1 cellular context compared by ENCODE assay signal in genomic region chr2:196136151-196136550, GRCh38.
TF ChIP-seq lines count a peak whose summit lies in the region.

No MANE protein-coding gene starts in this region.

TF ChIP-seq in GM12878, 131 proteins besides CTCF, POLR2A, EP300 and RAD21:
- TF ChIP-seq NKRF (conservative IDR thresholded peaks at IDR 0.05) (no peak), CEBPB (IDR thresholded peaks at IDR 0.05; ENCODE audit: borderline replicate concordance in 1 of 2, low read depth in 2 of 2, low read length in 2 of 2) (no peak), RCOR1 (conservative IDR thresholded peaks at IDR 0.05; ENCODE audit: low read depth, low read length) (no peak), POLR2AphosphoS5 (IDR thresholded peaks at IDR 0.05; ENCODE audit: low read length) (peak; percentile 55; the same call in 1 of the 2 replicates), NRF1 (conservative IDR thresholded peaks at IDR 0.05; ENCODE audit: low read depth, low read length) (no peak), BHLHE40 (IDR thresholded peaks at IDR 0.05; ENCODE audit: borderline replicate concordance in 1 of 2, low read depth in 2 of 2, low read length in 1 of 2) (no peak), RELA (IDR thresholded peaks at IDR 0.05; ENCODE audit: borderline replicate concordance, partially characterized antibody) (no peak), BACH1 (IDR thresholded peaks at IDR 0.05; ENCODE audit: borderline replicate concordance) (0 out of 2 replicates have a peak, but pooled peaks have one; percentile 54)
TF ChIP-seq in GM12878: peak in this region for 2.
